In genomic region chr1:23421752-23422312, GRCh38 we compare ENCODE assay signal across 9 cellular contexts. TPM values are rescaled to one million over a fixed set of nuclear protein-coding genes. Genes with fewer than 3 reads are reported as not detected.
DNase-seq lines count a peak whose midpoint lies in the region; ATAC-seq and TF ChIP-seq lines count a peak whose summit lies in the region.
"Had no signal": no experiment of that assay in that cellular context is flagged by ENCODE, and none has a peak within 500 bp of the region (broad histone marks: within the 10 kb centered on the region; RNA-seq: fewer than 3 reads in every experiment).

No MANE protein-coding gene starts in this region.

- no peaks in the 10 kb centered on the region for H3K9me3 Mint-ChIP-seq in activated naive CD8-positive, alpha-beta T cell (ENCODE audit: low read depth)
- H3K9me3 Mint-ChIP-seq in activated naive CD8-positive, alpha-beta T cell treated with anti-CD3 and anti-CD28 coated beads, Interleukin-2, amount 50 U/mL, for 24 hours = no peaks in the 10 kb centered on the region
- H3K9me3 Mint-ChIP-seq in endodermal cell = no peaks in the 10 kb centered on the region

- H3K27me3 ChIP-seq in endodermal cell (ENCODE audit: control insufficient read depth, insufficient read depth, low read length, poor library complexity, severe bottlenecking) = peaks cover 82% of the 10 kb centered on the region

- H3K27ac ChIP-seq in urinary bladder (ENCODE audit: low read depth) (peak overlapping the region; percentile 11), endodermal cell (ENCODE audit: low read depth, low read length) (no peak overlapping the region)

- peaks cover 32% of the 10 kb centered on the region for H3K4me1 Mint-ChIP-seq in activated naive CD8-positive, alpha-beta T cell (ENCODE audit: low read depth)
- peaks cover 23% of the 10 kb centered on the region for H3K4me1 Mint-ChIP-seq in activated naive CD8-positive, alpha-beta T cell treated with anti-CD3 and anti-CD28 coated beads, Interleukin-2, amount 50 U/mL, for 24 hours
- H3K4me1 Mint-ChIP-seq in endodermal cell = peaks cover 14% of the 10 kb centered on the region

- no peaks in the 10 kb centered on the region for H3K36me3 Mint-ChIP-seq in activated naive CD8-positive, alpha-beta T cell
- no peaks in the 10 kb centered on the region for H3K36me3 Mint-ChIP-seq in activated naive CD8-positive, alpha-beta T cell treated with anti-CD3 and anti-CD28 coated beads, Interleukin-2, amount 50 U/mL, for 24 hours (ENCODE audit: low read depth)
- H3K36me3 Mint-ChIP-seq in endodermal cell (ENCODE audit: low read depth) = peaks cover 14% of the 10 kb centered on the region

- peak; percentile 46 for TF ChIP-seq CTCF in choroid plexus epithelial cell (conservative IDR thresholded peaks at IDR 0.05; ENCODE audit: low read depth, low read length)
- TF ChIP-seq CTCF in endodermal cell (conservative IDR thresholded peaks at IDR 0.05) = no peak

- no peak overlapping the region for H3K4me3 ChIP-seq in choroid plexus epithelial cell (ENCODE audit: low read depth, low read length)
- H3K4me3 ChIP-seq in urinary bladder (ENCODE audit: low read depth, low read length) = no peak overlapping the region
- no peak overlapping the region for H3K4me3 ChIP-seq in endodermal cell (ENCODE audit: low read length)

- H3K9me3 ChIP-seq in endodermal cell (ENCODE audit: control insufficient read depth, low read length) = no peaks in the 10 kb centered on the region

- ATAC-seq in activated naive CD8-positive, alpha-beta T cell treated with anti-CD3 and anti-CD28 coated beads, Interleukin-2, amount 50 U/mL, for 24 hours = no peak
- ATAC-seq in HG03039 (IDR thresholded peaks at IDR 0.05; ENCODE audit: unreplicated experiment) = no peak

- DNase-seq in activated naive CD8-positive, alpha-beta T cell treated with anti-CD3 and anti-CD28 coated beads, Interleukin-2, amount 50 U/mL, for 24 hours = no peak
- peak; percentile 81 for DNase-seq in choroid plexus epithelial cell (ENCODE audit: low read depth)
- peak; percentile 22 for DNase-seq in medulla oblongata (ENCODE audit: extremely low spot score)
- no peak for DNase-seq in cortex of kidney (lab: John Stamatoyannopoulos, UW)
- no peak for DNase-seq in endodermal cell
- DNase-seq: DMS79 treated with DMSO at 0.1 percent for 48 hours had no signal

- H3K9ac ChIP-seq in endodermal cell (ENCODE audit: extremely low read depth, low read length, poor library complexity, severe bottlenecking) = no peak overlapping the region

- peak overlapping the region; percentile 86 for H3K4me3 Mint-ChIP-seq in activated naive CD8-positive, alpha-beta T cell
- no peak overlapping the region for H3K4me3 Mint-ChIP-seq in activated naive CD8-positive, alpha-beta T cell treated with anti-CD3 and anti-CD28 coated beads, Interleukin-2, amount 50 U/mL, for 24 hours
- no peak overlapping the region for H3K4me3 Mint-ChIP-seq in endodermal cell

- 24% methylated on average over 8 of the region's 8 CpGs for WGBS in urinary bladder
- 74 to 87% methylated on average over 4 to 8 of the region's 8 CpGs for WGBS in endodermal cell (ENCODE audit: insufficient coverage in 1 of 2, insufficient read length in 1 of 2), 2 experiments

- H3K27ac Mint-ChIP-seq in activated naive CD8-positive, alpha-beta T cell = peak overlapping the region; percentile 64
- H3K27ac Mint-ChIP-seq in activated naive CD8-positive, alpha-beta T cell treated with anti-CD3 and anti-CD28 coated beads, Interleukin-2, amount 50 U/mL, for 24 hours = no peak overlapping the region
- H3K27ac Mint-ChIP-seq in endodermal cell = no peak overlapping the region

- H3K27me3 Mint-ChIP-seq in activated naive CD8-positive, alpha-beta T cell = no peaks in the 10 kb centered on the region
- H3K27me3 Mint-ChIP-seq in activated naive CD8-positive, alpha-beta T cell treated with anti-CD3 and anti-CD28 coated beads, Interleukin-2, amount 50 U/mL, for 24 hours = peaks cover 23% of the 10 kb centered on the region
- peaks cover 98% of the 10 kb centered on the region for H3K27me3 Mint-ChIP-seq in endodermal cell (ENCODE audit: insufficient read depth)

- H3K4me1 ChIP-seq in urinary bladder (ENCODE audit: insufficient read depth) (no peaks in the 10 kb centered on the region), endodermal cell (ENCODE audit: control insufficient read depth, insufficient read depth, low read length) (no peaks in the 10 kb centered on the region)

- no peaks in the 10 kb centered on the region for H3K36me3 ChIP-seq in urinary bladder (ENCODE audit: insufficient read depth)
- H3K36me3 ChIP-seq in endodermal cell (ENCODE audit: control insufficient read depth, insufficient read depth, low read length) = peaks cover 8% of the 10 kb centered on the region

RNA-seq across cellular contexts. Expression of gene TCEA3, which starts 2.7 kb away (rescaled TPM):
- 44.8 TPM for total RNA-seq in urinary bladder
- polyA plus RNA-seq in urinary bladder = 28.5 TPM
- total RNA-seq in endodermal cell = 1 to 10 TPM; 4.0 to 4.7 TPM
- polyA plus RNA-seq in endodermal cell (2013, experiment 1 of 2) = 2.4 TPM
- polyA plus RNA-seq in endodermal cell (2013, experiment 2 of 2) = 2.2 TPM

RNA-seq across cellular contexts. Expression of gene ZNF436, which starts 52.2 kb away (rescaled TPM):
- total RNA-seq in urinary bladder = 64.9 TPM
- 11.3 TPM for polyA plus RNA-seq in urinary bladder
- total RNA-seq in endodermal cell = 10 to 100 TPM in 1 of 2 donors, 1 to 10 TPM in 1; 8.9 to 10.3 TPM
- 10.1 TPM for polyA plus RNA-seq in endodermal cell (2013, experiment 1 of 2)
- polyA plus RNA-seq in endodermal cell (2013, experiment 2 of 2) = 9.5 TPM

Comparison
In these comparisons a context has a peak if more than half of its experiments do, and no peak if none do; other contexts are left out.
1. DNase-seq: peak in choroid plexus epithelial cell (single experiment) and medulla oblongata (single experiment); none in activated naive CD8-positive, alpha-beta T cell treated with anti-CD3 and anti-CD28 coated beads, Interleukin-2, amount 50 U/mL, for 24 hours (single experiment), cortex of kidney (single experiment) and endodermal cell (single experiment).